ENCODE assay signal across 18 cellular contexts in the genomic region with DNA sequence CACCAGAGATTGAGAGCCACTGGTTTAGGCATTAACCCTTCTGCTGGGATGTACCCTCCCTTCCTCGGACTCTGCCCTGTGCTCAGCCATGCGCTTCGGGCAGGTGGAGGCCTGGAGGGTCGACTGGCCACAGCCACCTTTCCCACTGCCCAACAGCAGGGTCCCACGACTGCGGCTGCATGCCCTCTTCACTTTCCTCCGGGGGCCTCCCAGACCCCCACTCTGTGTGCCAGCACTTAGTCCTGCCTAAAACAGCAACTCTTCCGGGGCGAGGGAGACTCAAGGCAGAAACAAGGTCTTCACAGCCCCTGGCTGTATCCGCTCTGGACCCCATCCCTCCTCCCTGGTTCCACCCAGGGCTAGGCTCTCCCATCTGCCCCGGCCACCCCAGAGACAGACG. TPM values are rescaled to one million over a fixed set of nuclear protein-coding genes. Genes with fewer than 3 reads are reported as not detected.
DNase-seq lines count a peak whose midpoint lies in the region; ATAC-seq and TF ChIP-seq lines count a peak whose summit lies in the region.
"Had no signal": no experiment of that assay in that cellular context is flagged by ENCODE, and none has a peak within 500 bp of the region (broad histone marks: within the 10 kb centered on the region; RNA-seq: fewer than 3 reads in every experiment).

No MANE protein-coding gene starts in this region.

- no peak for DNase-seq in stimulated activated naive CD8-positive, alpha-beta T cell treated with anti-CD3 and anti-CD28 coated beads, Interleukin-15, amount 100 ng/mL, for 72 hours
- no peak for DNase-seq in stimulated activated naive CD8-positive, alpha-beta T cell treated with anti-CD3 and anti-CD28 coated beads, Interleukin-15, Interleukin-2, amounts not matched to agents 100 U/mL and 50 U/mL, for 24 hours
- DNase-seq in left kidney (ENCODE audit: low read depth, low spot score) (peak; percentile 65), nephron progenitor cell (no peak), ureter (ENCODE audit: low spot score) (peak; percentile 29), natural killer cell (no peak)
- DNase-seq: Caco-2; CD4-positive, CD25-positive, alpha-beta regulatory T cell; DMS153; DND-41; H9; HFFc6 had no signal

- H3K27me3 Mint-ChIP-seq in stimulated activated naive CD8-positive, alpha-beta T cell treated with anti-CD3 and anti-CD28 coated beads, Interleukin-15, amount 100 ng/mL, for 72 hours, result peaks cover 9% of the 10 kb centered on the region
- H3K27me3 Mint-ChIP-seq in nephron progenitor cell (ENCODE audit: low read depth, poor library complexity) (peaks cover under 1% of the 10 kb centered on the region), natural killer cell (ENCODE audit: low read depth in 2 of 2) (peaks cover 0 to 11% of the 10 kb centered on the region in 2 donors)

- H3K9me3 Mint-ChIP-seq in stimulated activated naive CD8-positive, alpha-beta T cell treated with anti-CD3 and anti-CD28 coated beads, Interleukin-15, amount 100 ng/mL, for 72 hours, result no peaks in the 10 kb centered on the region
- H3K9me3 Mint-ChIP-seq in nephron progenitor cell (peaks cover 9% of the 10 kb centered on the region), natural killer cell (no peaks in the 10 kb centered on the region)
- H3K9me3 Mint-ChIP-seq: CD8-positive, alpha-beta T cell had no signal

- no peaks in the 10 kb centered on the region for H3K4me1 Mint-ChIP-seq in stimulated activated naive CD8-positive, alpha-beta T cell treated with anti-CD3 and anti-CD28 coated beads, Interleukin-15, amount 100 ng/mL, for 72 hours
- peaks cover 21% of the 10 kb centered on the region for H3K4me1 Mint-ChIP-seq in nephron progenitor cell
- peaks cover 0 to 5% of the 10 kb centered on the region in 2 donors for H3K4me1 Mint-ChIP-seq in natural killer cell
- H3K4me1 Mint-ChIP-seq: GM23338, H9 had no signal

- H3K36me3 Mint-ChIP-seq in nephron progenitor cell (ENCODE audit: low read depth) (peaks cover 6% of the 10 kb centered on the region), natural killer cell (no peaks in the 10 kb centered on the region)
- H3K36me3 Mint-ChIP-seq: CD4-positive, CD25-positive, alpha-beta regulatory T cell; CD8-positive, alpha-beta T cell had no signal

- ATAC-seq in stimulated activated naive CD8-positive, alpha-beta T cell treated with anti-CD3 and anti-CD28 coated beads, Interleukin-15, amount 100 ng/mL, for 72 hours, result peak; percentile 27
- ATAC-seq in stimulated activated naive CD8-positive, alpha-beta T cell treated with anti-CD3 and anti-CD28 coated beads, Interleukin-15, Interleukin-2, amounts not matched to agents 100 U/mL and 50 U/mL, for 24 hours, result no peak
- ATAC-seq in natural killer cell (no peak), GM21717 (IDR thresholded peaks at IDR 0.05; ENCODE audit: unreplicated experiment) (no peak), GM18505 (IDR thresholded peaks at IDR 0.05; ENCODE audit: unreplicated experiment) (no peak)
- ATAC-seq: CD8-positive, alpha-beta T cell; GM23338; HCT116 had no signal

- TF ChIP-seq POLR2A in GM18505 (IDR thresholded peaks at IDR 0.05; ENCODE audit: borderline replicate concordance, extremely low read depth, insufficient read depth, insufficient read length), result no peak

- H3K4me3 Mint-ChIP-seq in stimulated activated naive CD8-positive, alpha-beta T cell treated with anti-CD3 and anti-CD28 coated beads, Interleukin-15, amount 100 ng/mL, for 72 hours, result no peak overlapping the region
- H3K4me3 Mint-ChIP-seq in nephron progenitor cell (no peak overlapping the region), natural killer cell (no peak overlapping the region)
- H3K4me3 Mint-ChIP-seq: B cell; CD4-positive, CD25-positive, alpha-beta regulatory T cell; CD8-positive, alpha-beta T cell; GM23338; H9; HFFc6 had no signal

- TF ChIP-seq CTCF in nephron progenitor cell (IDR thresholded peaks at IDR 0.05), result no peak
- TF ChIP-seq CTCF in natural killer cell (IDR thresholded peaks at IDR 0.05), result no peak

- no peak overlapping the region for H3K27ac Mint-ChIP-seq in stimulated activated naive CD8-positive, alpha-beta T cell treated with anti-CD3 and anti-CD28 coated beads, Interleukin-15, amount 100 ng/mL, for 72 hours
- H3K27ac Mint-ChIP-seq in nephron progenitor cell (peak overlapping the region; percentile 73), natural killer cell (no peak overlapping the region)
- H3K27ac Mint-ChIP-seq: B cell; CD4-positive, CD25-positive, alpha-beta regulatory T cell; CD8-positive, alpha-beta T cell; GM23338; HFFc6 had no signal

- intact Hi-C loops in natural killer cell (cut with micrococcal nuclease), result no loop called here

RNA-seq across cellular contexts. Expression of a gene that starts 31.3 kb away (rescaled TPM):
- 51.6 TPM for total RNA-seq in ureter
- total RNA-seq in natural killer cell, result 100 to 1,000 TPM in 2 of 3 donors, 10 to 100 TPM in 1; 73.5 to 131 (median 107) TPM

Comparison
In these comparisons a context has a peak if more than half of its experiments do, and no peak if none do; other contexts are left out.
1. DNase-seq: peak in left kidney (single experiment) and ureter (single experiment); none in stimulated activated naive CD8-positive, alpha-beta T cell treated with anti-CD3 and anti-CD28 coated beads, Interleukin-15, amount 100 ng/mL, for 72 hours (0 of 2), stimulated activated naive CD8-positive, alpha-beta T cell treated with anti-CD3 and anti-CD28 coated beads, Interleukin-15, Interleukin-2, amounts not matched to agents 100 U/mL and 50 U/mL, for 24 hours (single experiment), nephron progenitor cell (single experiment) and natural killer cell (single experiment).